ENCODE assay signal across 8 cellular contexts in the genomic region with DNA sequence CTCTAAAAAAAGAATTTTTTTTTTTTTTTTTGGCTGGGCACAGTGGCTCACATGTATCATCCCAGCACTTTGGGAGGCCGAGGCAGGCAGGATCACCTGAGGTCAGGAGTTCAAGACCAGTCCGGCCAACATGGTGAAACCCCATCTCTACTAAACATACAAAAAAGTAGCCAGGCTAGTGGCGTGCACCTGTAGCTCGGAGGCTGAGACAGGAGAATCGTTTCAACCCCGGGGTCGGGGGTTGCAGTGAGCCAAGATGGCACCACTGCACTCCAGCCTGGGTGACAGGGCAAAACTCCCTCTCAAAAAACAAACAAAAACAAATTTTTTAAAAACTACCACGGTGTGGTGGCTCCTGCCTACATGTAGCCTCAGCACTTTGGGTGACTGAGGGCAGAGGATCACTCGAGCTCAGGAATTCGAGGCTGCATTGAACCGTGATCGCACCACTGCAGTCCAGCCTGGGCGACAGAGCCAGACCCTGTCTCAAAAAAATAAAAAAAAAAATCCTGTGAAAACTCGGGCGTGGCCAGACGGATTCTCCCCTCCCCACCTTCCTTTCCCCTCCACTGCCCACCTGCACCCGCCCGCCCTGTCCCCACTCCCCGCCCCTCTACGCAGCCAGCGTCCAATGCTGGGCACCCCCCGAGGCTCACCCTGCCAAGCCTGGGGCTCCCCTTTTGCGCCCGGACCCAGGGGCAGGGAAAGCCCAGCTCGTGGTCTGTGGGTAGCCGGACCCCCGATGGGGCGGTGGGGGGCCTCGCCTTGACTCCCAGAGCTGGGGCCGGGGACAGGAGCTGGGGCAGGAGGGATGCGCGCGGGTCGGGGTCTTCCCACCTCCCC. TPM values are rescaled to one million over a fixed set of nuclear protein-coding genes. Genes with fewer than 3 reads are reported as not detected.
DNase-seq lines count a peak whose midpoint lies in the region; ATAC-seq, FAIRE-seq and TF ChIP-seq lines count a peak whose summit lies in the region.

No MANE protein-coding gene starts in this region.

- no peak for TF ChIP-seq POLR2A in lower leg skin (IDR thresholded peaks at IDR 0.05)
- no peak for TF ChIP-seq POLR2A in tibial nerve (IDR thresholded peaks at IDR 0.05)

- FAIRE-seq in bronchial epithelial cell (lab: Jason Lieb, UNC): no peak
- FAIRE-seq in RCC 7860 (lab: Jason Lieb, UNC): no peak

- H3K36me3 ChIP-seq in MG63 (no peaks in the 10 kb centered on the region), bronchial epithelial cell (ENCODE audit: control insufficient read depth, insufficient read depth, low read length) (no peaks in the 10 kb centered on the region), tibial nerve (peaks cover 0 to 4% (median 0%) of the 10 kb centered on the region in 3 donors)

- peak; percentile 34 for DNase-seq in G401 (ENCODE audit: low spot score)
- no peak for DNase-seq in MG63
- DNase-seq in bronchial epithelial cell (ENCODE audit: low read depth): no peak
- no peak for DNase-seq in lower leg skin (ENCODE audit: low spot score in 2 of 2)
- no peak for DNase-seq in tibial nerve (ENCODE audit: low spot score in 2 of 2)
- DNase-seq in posterior cingulate gyrus: no peak
- no peak for DNase-seq in RCC 7860 (ENCODE audit: low spot score)

- H3K9me3 ChIP-seq in MG63: no peaks in the 10 kb centered on the region
- no peaks in the 10 kb centered on the region for H3K9me3 ChIP-seq in tibial nerve

- 26 to 32% methylated on average over 27 to 33 of the region's 34 CpGs for WGBS in lower leg skin, 2 donors
- WGBS in tibial nerve, 2 donors: 31 to 45% methylated on average over 16 to 22 of the region's 34 CpGs

- no peak for TF ChIP-seq CTCF in bronchial epithelial cell (IDR thresholded peaks at IDR 0.05; ENCODE audit: insufficient read depth, low read length, severe bottlenecking)
- TF ChIP-seq CTCF in lower leg skin (IDR thresholded peaks at IDR 0.05): no peak
- no peak for TF ChIP-seq CTCF in tibial nerve (IDR thresholded peaks at IDR 0.05)

- peak overlapping the region; percentile 38 for H3K4me3 ChIP-seq in MG63
- peak overlapping the region; percentile 55 for H3K4me3 ChIP-seq in bronchial epithelial cell (ENCODE audit: low read depth, low read length)
- peak overlapping the region; percentile 48 for H3K4me3 ChIP-seq in lower leg skin (ENCODE audit: low read depth, poor library complexity, severe bottlenecking)
- H3K4me3 ChIP-seq in tibial nerve: peak overlapping the region; percentile 58 to 96 (median 73)

- intact Hi-C loops in lower leg skin (cut with DNase I; ENCODE audit: low total_unique reads): no loop called here
- intact Hi-C loops in posterior cingulate gyrus (cut with DNase I): no loop called here

- in situ Hi-C loops in G401 (cut with HindIII; ENCODE audit: low sequenced_read_pairs): no loop called here

- peak; percentile 34 for ATAC-seq in GM21528 (IDR thresholded peaks at IDR 0.05; ENCODE audit: low FRiP score, unreplicated experiment)

- peak overlapping the region; percentile 40 to 92 (median 74) for H3K27ac ChIP-seq in tibial nerve

- H3K27me3 ChIP-seq in MG63: no peaks in the 10 kb centered on the region
- no peaks in the 10 kb centered on the region for H3K27me3 ChIP-seq in bronchial epithelial cell (ENCODE audit: control insufficient read depth, insufficient read depth, low read length)
- H3K27me3 ChIP-seq in tibial nerve: no peaks in the 10 kb centered on the region

- no peak for TF ChIP-seq EP300 in tibial nerve (IDR thresholded peaks at IDR 0.05)

- peaks cover 0 to 30% (median 10%) of the 10 kb centered on the region in 4 donors for H3K4me1 ChIP-seq in tibial nerve

RNA-seq across cellular contexts. Expression of gene ORAI2, which starts 0.7 kb away (rescaled TPM):
- 106 and 147 TPM in 2 replicates for total RNA-seq in G401 (2014; rRNA removed; shearing (Covaris generic))
- total RNA-seq in MG63 (2014; rRNA removed; shearing (Covaris generic); ENCODE audit: low replicate concordance): 24.3 and 27.1 TPM in 2 replicates
- total RNA-seq in bronchial epithelial cell (4.7 and 6.9 TPM in 2 replicates), lower leg skin (1 to 10 TPM; 2.7 to 6.8 (median 6.4) TPM), tibial nerve (10 to 100 TPM in 1 of 4 donors, 1 to 10 TPM in 3; 4.4 to 18.6 (median 7.7) TPM)

RNA-seq across cellular contexts. Expression of gene ALKBH4, which starts 32.0 kb away (rescaled TPM):
- 35.9 and 73.3 TPM in 2 replicates for total RNA-seq in G401 (2014; rRNA removed; shearing (Covaris generic))
- 10.8 and 17.1 TPM in 2 replicates for total RNA-seq in MG63 (2014; rRNA removed; shearing (Covaris generic); ENCODE audit: low replicate concordance)
- total RNA-seq in bronchial epithelial cell (8.7 and 10.0 TPM in 2 replicates), lower leg skin (10 to 100 TPM; 14.7 to 38.9 (median 24.6) TPM), tibial nerve (10 to 100 TPM; 17.4 to 21.0 (median 19.1) TPM)

RNA-seq across cellular contexts. Expression of gene LRWD1, which starts 32.1 kb away (rescaled TPM):
- total RNA-seq in G401 (2014; rRNA removed; shearing (Covaris generic)): 60.6 and 75.4 TPM in 2 replicates
- 19.6 and 29.7 TPM in 2 replicates for total RNA-seq in MG63 (2014; rRNA removed; shearing (Covaris generic); ENCODE audit: low replicate concordance)
- 21.1 and 25.3 TPM in 2 replicates for total RNA-seq in bronchial epithelial cell
- total RNA-seq in lower leg skin: 10 to 100 TPM in 3 of 4 donors, 1 to 10 TPM in 1; 9.8 to 16.1 (median 10.3) TPM
- 10 to 100 TPM; 14.6 to 41.4 (median 28.2) TPM for total RNA-seq in tibial nerve

RNA-seq across cellular contexts. Expression of gene PRKRIP1, which starts 36.5 kb away (rescaled TPM):
- total RNA-seq in G401 (2014; rRNA removed; shearing (Covaris generic)): 25.2 and 25.9 TPM in 2 replicates
- 7.6 and 16.2 TPM in 2 replicates for total RNA-seq in MG63 (2014; rRNA removed; shearing (Covaris generic); ENCODE audit: low replicate concordance)
- total RNA-seq in bronchial epithelial cell: 14.7 and 18.2 TPM in 2 replicates
- total RNA-seq in lower leg skin: 10 to 100 TPM; 32.8 to 39.9 (median 35.7) TPM
- total RNA-seq in tibial nerve: 10 to 100 TPM; 34.7 to 62.1 (median 48.5) TPM

RNA-seq across cellular contexts. Expression of gene POLR2J, which starts 46.0 kb away (rescaled TPM):
- total RNA-seq in G401 (2014; rRNA removed; shearing (Covaris generic)): 53.6 and 57.6 TPM in 2 replicates
- total RNA-seq in MG63 (2014; rRNA removed; shearing (Covaris generic); ENCODE audit: low replicate concordance): 18.4 and 45.5 TPM in 2 replicates
- 24.5 and 50.1 TPM in 2 replicates for total RNA-seq in bronchial epithelial cell
- 10 to 100 TPM in 3 of 4 donors, 1 to 10 TPM in 1; 9.3 to 19.2 (median 15.9) TPM for total RNA-seq in lower leg skin
- total RNA-seq in tibial nerve: 10 to 100 TPM in 3 of 4 donors, 1 to 10 TPM in 1; 9.6 to 24.0 (median 18.9) TPM
